Comparison of ENCODE assay signal across 8 cellular contexts in the genomic region with DNA sequence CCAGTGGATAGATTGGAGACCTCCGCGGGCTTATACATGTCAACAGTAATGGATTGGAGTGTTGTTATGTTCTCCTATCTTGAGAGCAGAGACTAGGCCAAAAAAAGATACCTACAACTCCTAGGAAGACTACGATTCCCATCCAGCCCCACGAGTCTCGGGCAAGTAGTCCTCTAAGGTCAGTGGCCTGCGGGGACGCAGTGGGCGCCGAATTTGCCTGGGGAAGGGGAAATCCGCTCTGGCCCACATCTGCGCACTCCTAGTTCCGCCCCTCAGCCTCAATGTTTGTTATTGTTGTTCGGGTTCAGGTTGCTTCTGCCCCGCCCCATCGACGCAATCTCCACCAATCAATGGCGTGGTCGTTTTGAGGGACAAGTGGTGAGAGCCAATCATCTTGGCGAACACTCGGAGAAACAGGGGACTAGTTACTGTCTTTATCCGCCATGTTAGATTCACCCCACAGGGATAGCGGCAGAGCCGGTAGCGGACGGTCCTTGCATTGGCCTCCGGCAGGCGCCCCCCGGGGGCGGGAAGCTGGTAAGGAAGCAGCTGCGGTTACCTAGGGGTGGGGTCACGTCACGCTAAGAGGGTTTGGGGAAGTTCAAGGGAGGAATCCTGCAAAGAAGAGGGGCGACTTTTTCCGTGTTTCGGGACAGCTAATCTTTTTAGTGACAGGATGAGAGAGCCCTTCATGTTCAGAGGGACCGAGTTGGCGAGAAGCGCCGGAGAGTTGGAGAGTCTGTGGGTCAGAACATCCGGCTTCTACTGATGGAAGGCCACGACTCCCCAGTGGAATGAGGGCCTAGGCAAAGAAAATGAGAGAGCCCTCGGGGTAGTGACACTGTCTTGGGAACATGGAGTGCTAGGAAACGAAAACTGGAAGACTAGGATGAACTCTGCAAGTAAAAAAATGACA. TPM values are rescaled to one million over a fixed set of nuclear protein-coding genes. Genes with fewer than 3 reads are reported as not detected.
DNase-seq lines count a peak whose midpoint lies in the region; ATAC-seq and TF ChIP-seq lines count a peak whose summit lies in the region.

A gene with protein sequence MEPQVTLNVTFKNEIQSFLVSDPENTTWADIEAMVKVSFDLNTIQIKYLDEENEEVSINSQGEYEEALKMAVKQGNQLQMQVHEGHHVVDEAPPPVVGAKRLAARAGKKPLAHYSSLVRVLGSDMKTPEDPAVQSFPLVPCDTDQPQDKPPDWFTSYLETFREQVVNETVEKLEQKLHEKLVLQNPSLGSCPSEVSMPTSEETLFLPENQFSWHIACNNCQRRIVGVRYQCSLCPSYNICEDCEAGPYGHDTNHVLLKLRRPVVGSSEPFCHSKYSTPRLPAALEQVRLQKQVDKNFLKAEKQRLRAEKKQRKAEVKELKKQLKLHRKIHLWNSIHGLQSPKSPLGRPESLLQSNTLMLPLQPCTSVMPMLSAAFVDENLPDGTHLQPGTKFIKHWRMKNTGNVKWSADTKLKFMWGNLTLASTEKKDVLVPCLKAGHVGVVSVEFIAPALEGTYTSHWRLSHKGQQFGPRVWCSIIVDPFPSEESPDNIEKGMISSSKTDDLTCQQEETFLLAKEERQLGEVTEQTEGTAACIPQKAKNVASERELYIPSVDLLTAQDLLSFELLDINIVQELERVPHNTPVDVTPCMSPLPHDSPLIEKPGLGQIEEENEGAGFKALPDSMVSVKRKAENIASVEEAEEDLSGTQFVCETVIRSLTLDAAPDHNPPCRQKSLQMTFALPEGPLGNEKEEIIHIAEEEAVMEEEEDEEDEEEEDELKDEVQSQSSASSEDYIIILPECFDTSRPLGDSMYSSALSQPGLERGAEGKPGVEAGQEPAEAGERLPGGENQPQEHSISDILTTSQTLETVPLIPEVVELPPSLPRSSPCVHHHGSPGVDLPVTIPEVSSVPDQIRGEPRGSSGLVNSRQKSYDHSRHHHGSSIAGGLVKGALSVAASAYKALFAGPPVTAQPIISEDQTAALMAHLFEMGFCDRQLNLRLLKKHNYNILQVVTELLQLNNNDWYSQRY (plus strand): TSS at position 449 of the 916 bp plus-strand sequence. CDS start 4,586 bp downstream, outside the sequence.

- CTCF ChIA-PET in activated B cell treated with CpG ODN at 0.5 μM for 24 hours (lab: Charles Lee) = interaction anchor here (0.9 to 1.8 kb wide), 6 partner anchors 41 to 173 kb away, joined by 3 to 7 read pairs (median 4); a partner anchor contains a TSS

- peak; percentile 71 for ATAC-seq in GM19025 (IDR thresholded peaks at IDR 0.05; ENCODE audit: low read depth, unreplicated experiment)
- peak; percentile 81 for ATAC-seq in HG03280 (IDR thresholded peaks at IDR 0.05; ENCODE audit: unreplicated experiment)
- peak; percentile 74 for ATAC-seq in activated B cell treated with CpG ODN at 0.5 μM for 24 hours (ENCODE audit: low read depth)

- H3K27ac Mint-ChIP-seq in activated B cell treated with CpG ODN at 0.5 μM for 24 hours = no peak within 1 kb of the TSS

- peaks cover 13% of the 10 kb centered on the region for H3K4me1 Mint-ChIP-seq in activated B cell treated with CpG ODN at 0.5 μM for 24 hours

- TF ChIP-seq CTCF in activated B cell treated with CpG ODN at 0.5 μM for 24 hours (IDR thresholded peaks at IDR 0.05) = no peak

- H3K36me3 Mint-ChIP-seq in activated B cell treated with CpG ODN at 0.5 μM for 24 hours (ENCODE audit: low read depth) = peaks cover 24% of the 10 kb centered on the region

- H3K27me3 Mint-ChIP-seq in activated B cell treated with CpG ODN at 0.5 μM for 24 hours = no peaks in the 10 kb centered on the region

- H3K4me3 Mint-ChIP-seq in activated B cell treated with CpG ODN at 0.5 μM for 24 hours = no peak within 1 kb of the TSS

- no peaks in the 10 kb centered on the region for H3K9me3 Mint-ChIP-seq in activated B cell treated with CpG ODN at 0.5 μM for 24 hours

- intact Hi-C loops in activated B cell treated with CpG ODN at 0.5 μM for 24 hours (cut with micrococcal nuclease) = loop anchor here (1.0 to 2.0 kb wide), 9 partner anchors 41 to 492 kb away; a partner anchor contains a TSS

- POLR2A ChIA-PET in activated B cell treated with CpG ODN at 0.5 μM for 24 hours (lab: Charles Lee) = interaction anchor here (0.6 to 2.2 kb wide), 20 partner anchors 12 to 988 kb away, joined by 3 to 73 read pairs (median 7); a partner anchor contains a TSS

- peak; percentile 94 for DNase-seq in AG20443 (ENCODE audit: low spot score)
- peak; percentile 98 for DNase-seq in NCI-H345 (lab: John Stamatoyannopoulos, UW)
- DNase-seq in activated B cell treated with CpG ODN at 0.5 μM for 24 hours = peak; percentile 86
- peak; percentile 97 for DNase-seq in central memory CD4-positive, alpha-beta T cell
- peak; percentile 98 for DNase-seq in iris pigment epithelial cell (ENCODE audit: low read depth)
- DNase-seq in stimulated activated CD4-positive, alpha-beta T cell treated with anti-CD3 and anti-CD28 coated beads, Interleukin-12 subunit alpha, Interleukin-12 subunit beta, amount 100 ng/mL, for 24 hours (ENCODE audit: low read depth in 2 of 2) = peak; percentile 89 to 92

RNA-seq across cellular contexts. Expression of the gene that starts here (rescaled TPM):
- 42.2 and 44.8 TPM in 2 replicates for total RNA-seq in activated B cell treated with CpG ODN at 0.5 μM for 24 hours

Comparison
In these comparisons a context has a peak if more than half of its experiments do, and no peak if none do; other contexts are left out.
1. Peak in every context shown above with its lines: DNase-seq and ATAC-seq.